21 cellular contexts compared by ENCODE assay signal in genomic region chr11:120385110-120385509, GRCh38. TPM values are rescaled to one million over a fixed set of nuclear protein-coding genes. Genes with fewer than 3 reads are reported as not detected.
DNase-seq lines count a peak whose midpoint lies in the region; ATAC-seq and TF ChIP-seq lines count a peak whose summit lies in the region.
"Had no signal": no experiment of that assay in that cellular context is flagged by ENCODE, and none has a peak within 500 bp of the region (broad histone marks: within the 10 kb centered on the region; RNA-seq: fewer than 3 reads in every experiment).

No MANE protein-coding gene starts in this region.

- H3K4me1 Mint-ChIP-seq in GM23338: peaks cover 17% of the 10 kb centered on the region

- ATAC-seq in GM23338: peak; percentile 65
- ATAC-seq: HCT116; natural killer cell treated with Interleukin-12 subunit alpha and Interleukin-12 subunit beta and Interleukin-15 and Interleukin-18, amount 100 ng/mL, for 72 hours had no signal

- H2AFZ ChIP-seq in GM23338 (no peak overlapping the region), fibroblast of lung (ENCODE audit: low read length) (no peak overlapping the region)

- H3K4me1 ChIP-seq in GM23338 (ENCODE audit: insufficient read depth) (peaks cover 20% of the 10 kb centered on the region), fibroblast of lung (ENCODE audit: control insufficient read depth, extremely low read depth, insufficient read depth, low read length) (peaks cover 7% of the 10 kb centered on the region)

- peaks cover 20% of the 10 kb centered on the region for H3K9me3 Mint-ChIP-seq in GM23338
- H3K9me3 Mint-ChIP-seq: central memory CD8-positive, alpha-beta T cell; natural killer cell treated with Interleukin-12 subunit alpha and Interleukin-12 subunit beta and Interleukin-15 and Interleukin-18, amount 100 ng/mL, for 72 hours had no signal

- no peak for TF ChIP-seq CTCF in GM23338 (conservative IDR thresholded peaks at IDR 0.05; ENCODE audit: low read depth in 2 of 2)
- no peak for TF ChIP-seq CTCF in fibroblast of lung (conservative IDR thresholded peaks at IDR 0.05 in 1 of 2, IDR thresholded peaks at IDR 0.05 in 1 of 2; ENCODE audit: low read depth in 1 of 2, low read length in 2 of 2)
- TF ChIP-seq CTCF in coronary artery (IDR thresholded peaks at IDR 0.05): no peak
- no peak for TF ChIP-seq CTCF in foreskin fibroblast (IDR thresholded peaks at IDR 0.05; ENCODE audit: low read depth, low read length)

- DNase-seq in GM23338 (ENCODE audit: low spot score) (peak; percentile 41), SK-MEL-5 (ENCODE audit: low read depth, low spot score) (peak; percentile 6), fibroblast of lung (ENCODE audit: low read depth in 2 of 2) (peak; percentile 39 to 69), putamen (ENCODE audit: low spot score) (peak; percentile 27), NCI-H748 treated with DMSO at 0.1 percent for 48 hours (lab: John Stamatoyannopoulos, UW) (no peak), coronary artery (ENCODE audit: low spot score) (no peak), foreskin fibroblast (no peak)
- DNase-seq: activated CD4-positive, alpha-beta memory T cell treated with anti-CD3 and anti-CD28 coated beads for 36 hours; activated T-cell treated with anti-CD3 and anti-CD28 coated beads, Interleukin-2, amount 50 U/mL, for 24 hours; AML-193; foreskin melanocyte; NCI-H2081; NCI-H774; Peyer's patch had no signal

- H3K36me3 Mint-ChIP-seq in GM23338 (ENCODE audit: low read depth): peaks cover 11% of the 10 kb centered on the region
- H3K36me3 Mint-ChIP-seq: activated CD4-positive, alpha-beta memory T cell treated with anti-CD3 and anti-CD28 coated beads for 36 hours; natural killer cell treated with Interleukin-12 subunit alpha and Interleukin-12 subunit beta and Interleukin-15 and Interleukin-18, amount 100 ng/mL, for 72 hours had no signal

- H3K9ac ChIP-seq in fibroblast of lung (ENCODE audit: insufficient read depth, low read length): no peak overlapping the region

- H4K20me1 ChIP-seq in GM23338 (replicated peaks; ENCODE audit: insufficient read depth) (no peaks in the 10 kb centered on the region), fibroblast of lung (ENCODE audit: control insufficient read depth, extremely low read depth, insufficient read depth, low read length) (no peaks in the 10 kb centered on the region)

- peaks cover 2% of the 10 kb centered on the region for H3K27me3 Mint-ChIP-seq in GM23338 (ENCODE audit: insufficient read depth, low read depth, poor library complexity)

- no peaks in the 10 kb centered on the region for H3K27me3 ChIP-seq in GM23338 (ENCODE audit: insufficient read depth)
- H3K27me3 ChIP-seq in fibroblast of lung (ENCODE audit: control insufficient read depth, insufficient read depth, low read length): no peaks in the 10 kb centered on the region
- H3K27me3 ChIP-seq: Peyer's patch, right atrium auricular region had no signal

- no peak overlapping the region for H3K27ac Mint-ChIP-seq in GM23338
- H3K27ac Mint-ChIP-seq: activated CD4-positive, alpha-beta memory T cell treated with anti-CD3 and anti-CD28 coated beads for 36 hours; activated naive CD8-positive, alpha-beta T cell; activated T-cell treated with anti-CD3 and anti-CD28 coated beads, Interleukin-2, amount 50 U/mL, for 24 hours; natural killer cell treated with Interleukin-12 subunit alpha and Interleukin-12 subunit beta and Interleukin-15 and Interleukin-18, amount 100 ng/mL, for 72 hours had no signal

- no peaks in the 10 kb centered on the region for H3K9me2 ChIP-seq in GM23338 (ENCODE audit: insufficient read depth)

- no peak overlapping the region for H3K4me3 Mint-ChIP-seq in GM23338
- H3K4me3 Mint-ChIP-seq: activated CD4-positive, alpha-beta memory T cell treated with anti-CD3 and anti-CD28 coated beads for 36 hours; activated naive CD8-positive, alpha-beta T cell; activated T-cell treated with anti-CD3 and anti-CD28 coated beads, Interleukin-2, amount 50 U/mL, for 24 hours; central memory CD8-positive, alpha-beta T cell; natural killer cell treated with Interleukin-12 subunit alpha and Interleukin-12 subunit beta and Interleukin-15 and Interleukin-18, amount 100 ng/mL, for 72 hours had no signal

- H3F3A ChIP-seq in GM23338 (replicated peaks; ENCODE audit: low read depth): no peaks in the 10 kb centered on the region

- H3K4me2 ChIP-seq in GM23338: no peak overlapping the region
- H3K4me2 ChIP-seq in fibroblast of lung (ENCODE audit: extremely low read depth, insufficient read depth, low read length): peak overlapping the region; percentile 8

- H3K9me3 ChIP-seq in fibroblast of lung (ENCODE audit: control insufficient read depth, insufficient read depth, low read depth, low read length): no peaks in the 10 kb centered on the region
- H3K9me3 ChIP-seq: Peyer's patch, right atrium auricular region had no signal

- H3K4me3 ChIP-seq in GM23338 (no peak overlapping the region), fibroblast of lung (replicated peaks in 1 of 4; ENCODE audit: control extremely low read depth in 1 of 4, insufficient read depth in 1 of 4, low read depth in 3 of 4, low read length in 4 of 4) (no peak overlapping the region), coronary artery (no peak overlapping the region), foreskin fibroblast (ENCODE audit: low read depth in 1 of 2, low read length in 2 of 2) (no peak overlapping the region)
- H3K4me3 ChIP-seq: lung, Peyer's patch, right atrium auricular region had no signal

- in situ Hi-C loops in SK-MEL-5 (cut with HindIII; ENCODE audit: low pct_unique_long_range_greater_than_20kb, low sequenced_read_pairs): no loop called here

- H3K79me2 ChIP-seq in GM23338 (replicated peaks; ENCODE audit: insufficient read depth) (peaks cover 97% of the 10 kb centered on the region), fibroblast of lung (ENCODE audit: control insufficient read depth, insufficient read depth, low read length) (peaks cover 89% of the 10 kb centered on the region)

- no peak overlapping the region for H3K27ac ChIP-seq in GM23338 (ENCODE audit: low read depth)
- no peak overlapping the region for H3K27ac ChIP-seq in fibroblast of lung (ENCODE audit: insufficient read depth, low read length)
- H3K27ac ChIP-seq in coronary artery: no peak overlapping the region
- H3K27ac ChIP-seq: Peyer's patch, right atrium auricular region, VCaP had no signal

- H3K36me3 ChIP-seq in GM23338 (ENCODE audit: insufficient read depth) (no peaks in the 10 kb centered on the region), fibroblast of lung (ENCODE audit: control insufficient read depth, insufficient read depth, low read length) (no peaks in the 10 kb centered on the region)
- H3K36me3 ChIP-seq: Peyer's patch, right atrium auricular region had no signal

TF ChIP-seq in GM23338, 12 proteins besides CTCF, POLR2A, EP300 and RAD21:
- TF ChIP-seq EZH2 (IDR thresholded peaks at IDR 0.05; ENCODE audit: low read depth, unreplicated experiment): no peak

RNA-seq across cellular contexts. Expression of gene ARHGEF12, which starts 48.9 kb away (rescaled TPM):
- total RNA-seq in GM23338 (2014; rRNA removed; shearing (Covaris generic)): 35.4 and 38.9 TPM in 2 replicates
- polyA plus RNA-seq in GM23338 (2016; fragmentation: Nextera tagmentation; extraction: Ambion mirVana) (8.5 and 9.0 TPM in 2 replicates), fibroblast of lung (52.7 and 63.1 TPM in 2 replicates)
- total RNA-seq in SK-MEL-5 (2014; rRNA removed; shearing (Covaris generic)): 27.3 and 29.7 TPM in 2 replicates
- polyA plus RNA-seq in SK-MEL-5 (2015; cell fraction: cytosol; rRNA removed): 21.2 and 33.1 TPM in 2 replicates
- polyA plus RNA-seq in SK-MEL-5 (2015; cell fraction: nucleus; rRNA removed): 19.6 and 21.7 TPM in 2 replicates
- 107 and 141 TPM in 2 replicates for total RNA-seq in fibroblast of lung
- 46.9 and 58.5 TPM in 2 replicates for polyA plus RNA-seq in fibroblast of lung (2012)
- 46.8 and 57.9 TPM in 2 replicates for polyA minus RNA-seq in fibroblast of lung (ENCODE audit: low replicate concordance)

Comparison
In these comparisons a context has a peak if more than half of its experiments do, and no peak if none do; other contexts are left out.
1. DNase-seq: peak in GM23338 (single experiment), SK-MEL-5 (single experiment), fibroblast of lung (2 of 2) and putamen (single experiment); none in NCI-H748 treated with DMSO at 0.1 percent for 48 hours (single experiment), coronary artery (single experiment) and foreskin fibroblast (0 of 2).